In genomic region chr13:110254151-110254679, GRCh38 we compare ENCODE assay signal across 16 cellular contexts. TPM values are rescaled to one million over a fixed set of nuclear protein-coding genes. Genes with fewer than 3 reads are reported as not detected.
A peak's percentile ranks its signal among the peaks of the same experiment; 100 is the strongest.
DNase-seq lines count a peak whose midpoint lies in the region; ATAC-seq and TF ChIP-seq lines count a peak whose summit lies in the region.
"Had no signal": no experiment of that assay in that cellular context is flagged by ENCODE, and none has a peak within 500 bp of the region (broad histone marks: within the 10 kb centered on the region; RNA-seq: fewer than 3 reads in every experiment).

No MANE protein-coding gene starts in this region.

- no peaks in the 10 kb centered on the region for H3K4me1 Mint-ChIP-seq in glutamatergic neuron (ENCODE audit: low read depth, unreplicated experiment)
- H3K4me1 Mint-ChIP-seq: activated T-helper 17 cell treated with anti-CD3 and anti-CD28 coated beads, Interleukin-2, amount 50 U/mL, for 72 hours; T-helper 17 cell had no signal

- H3K4me1 ChIP-seq in cardiac muscle cell (ENCODE audit: low read depth) (no peaks in the 10 kb centered on the region), right atrium auricular region (peaks cover 0 to 55% of the 10 kb centered on the region in 2 donors), psoas muscle (no peaks in the 10 kb centered on the region)

- no peak overlapping the region for H3K27ac Mint-ChIP-seq in glutamatergic neuron (ENCODE audit: unreplicated experiment)
- H3K27ac Mint-ChIP-seq: activated T-helper 17 cell treated with anti-CD3 and anti-CD28 coated beads, Interleukin-2, amount 50 U/mL, for 72 hours; T-helper 17 cell had no signal

- H3K9me3 Mint-ChIP-seq in glutamatergic neuron (ENCODE audit: unreplicated experiment) = peaks cover 1% of the 10 kb centered on the region
- H3K9me3 Mint-ChIP-seq: activated T-helper 17 cell treated with anti-CD3 and anti-CD28 coated beads, Interleukin-2, amount 50 U/mL, for 72 hours; brain had no signal

- no peaks in the 10 kb centered on the region for H3K9me3 ChIP-seq in cardiac muscle cell (ENCODE audit: low read depth)
- H3K9me3 ChIP-seq in right atrium auricular region = no peaks in the 10 kb centered on the region
- no peaks in the 10 kb centered on the region for H3K9me3 ChIP-seq in psoas muscle
- H3K9me3 ChIP-seq: A549 had no signal

- no peak for ATAC-seq in left cardiac atrium
- peak in 1 of 4 donors; percentile 44 for ATAC-seq in psoas muscle
- no peak for ATAC-seq in HG02798 (IDR thresholded peaks at IDR 0.05; ENCODE audit: poor library complexity, unreplicated experiment)
- no peak for ATAC-seq in GM18868 (IDR thresholded peaks at IDR 0.05; ENCODE audit: unreplicated experiment)
- ATAC-seq: A549; activated T-helper 17 cell treated with anti-CD3 and anti-CD28 coated beads, Interleukin-2, amount 50 U/mL, for 72 hours; stimulated activated naive CD8-positive, alpha-beta T cell treated with anti-CD3 and anti-CD28 coated beads, Interleukin-15, amount 100 ng/mL, for 72 hours; T-helper 17 cell had no signal

- no peak for DNase-seq in cardiac muscle cell (ENCODE audit: low read depth in 1 of 2, low spot score in 1 of 2)
- no peak for DNase-seq in left cardiac atrium
- DNase-seq in right atrium auricular region (ENCODE audit: low spot score) = peak; percentile 57
- DNase-seq in psoas muscle = no peak
- DNase-seq in glutamatergic neuron = no peak
- DNase-seq in NCI-H187 treated with DMSO at 0.1 percent for 48 hours (lab: John Stamatoyannopoulos, UW) = no peak
- DNase-seq: activated CD4-positive, alpha-beta T cell treated with anti-CD3 and anti-CD28 coated beads, Interleukin-2, amount 50 U/mL, for 4 hours; NCI-H1092; NCI-H446; stimulated activated naive CD8-positive, alpha-beta T cell treated with anti-CD3 and anti-CD28 coated beads, Interleukin-15, amount 100 ng/mL, for 72 hours; T-helper 17 cell had no signal

- intact Hi-C loops in left cardiac atrium (cut with DNase I) (no loop called here), psoas muscle (cut with DNase I) (no loop called here)

- WGBS in psoas muscle, 3 donors = 42 to 58% (median 52%) methylated on average over 7 of the region's 7 CpGs

- H3K36me3 ChIP-seq in cardiac muscle cell (no peaks in the 10 kb centered on the region), right atrium auricular region (no peaks in the 10 kb centered on the region), psoas muscle (ENCODE audit: insufficient read depth in 1 of 2, low read depth in 1 of 2) (no peaks in the 10 kb centered on the region)

- no peak overlapping the region for H3K4me3 Mint-ChIP-seq in glutamatergic neuron (ENCODE audit: unreplicated experiment)
- H3K4me3 Mint-ChIP-seq: activated T-helper 17 cell treated with anti-CD3 and anti-CD28 coated beads, Interleukin-2, amount 50 U/mL, for 72 hours; brain; stimulated activated naive CD8-positive, alpha-beta T cell treated with anti-CD3 and anti-CD28 coated beads, Interleukin-15, amount 100 ng/mL, for 72 hours; T-helper 17 cell had no signal

- no peak for TF ChIP-seq CTCF in cardiac muscle cell (IDR thresholded peaks at IDR 0.05; ENCODE audit: low read depth, low read length)
- no peak for TF ChIP-seq CTCF in right atrium auricular region (IDR thresholded peaks at IDR 0.05)
- no peak for TF ChIP-seq CTCF in psoas muscle (IDR thresholded peaks at IDR 0.05)
- no peak for TF ChIP-seq CTCF in glutamatergic neuron (IDR thresholded peaks at IDR 0.05; ENCODE audit: partially characterized antibody, unreplicated experiment)

- H3K36me3 Mint-ChIP-seq in glutamatergic neuron (ENCODE audit: unreplicated experiment) = no peaks in the 10 kb centered on the region
- H3K36me3 Mint-ChIP-seq: brain had no signal

- H3K27me3 ChIP-seq in cardiac muscle cell (no peaks in the 10 kb centered on the region), right atrium auricular region (no peaks in the 10 kb centered on the region), psoas muscle (ENCODE audit: insufficient read depth in 3 of 3, low read length in 2 of 3) (peaks cover 0 to under 1% (median 0%) of the 10 kb centered on the region in 3 donors)

- H3K27me3 Mint-ChIP-seq in glutamatergic neuron (ENCODE audit: unreplicated experiment) = peaks cover 6% of the 10 kb centered on the region

- H3K4me3 ChIP-seq in cardiac muscle cell (no peak overlapping the region), right atrium auricular region (no peak overlapping the region), psoas muscle (no peak overlapping the region)
- H3K4me3 ChIP-seq: A549 had no signal

- H3K27ac ChIP-seq in cardiac muscle cell = peak overlapping the region; percentile 51
- peak overlapping the region; percentile 58 to 70 for H3K27ac ChIP-seq in right atrium auricular region
- peak overlapping the region; percentile 10 for H3K27ac ChIP-seq in psoas muscle
- H3K27ac ChIP-seq: A549 had no signal

RNA-seq across cellular contexts. Expression of gene COL4A1, which starts 52.7 kb away (rescaled TPM):
- total RNA-seq in cardiac muscle cell (107 and 171 TPM in 2 replicates), left cardiac atrium (100 to 1,000 TPM; 210 to 456 TPM), right atrium auricular region (100 to 1,000 TPM; 140 to 201 TPM), psoas muscle (100 to 1,000 TPM in 2 of 4 donors, 10 to 100 TPM in 2; 87.3 to 127 (median 110) TPM), glutamatergic neuron (ENCODE audit: unreplicated experiment) (14.6 TPM)
- polyA plus RNA-seq in cardiac muscle cell (73.9 and 95.2 TPM in 2 replicates), psoas muscle (100 to 1,000 TPM in 1 of 3 donors, 10 to 100 TPM in 2; 39.0 to 115 (median 60.2) TPM)
- total RNA-seq: activated T-helper 17 cell treated with anti-CD3 and anti-CD28 coated beads, Interleukin-2, amount 50 U/mL, for 72 hours had no signal

RNA-seq across cellular contexts. Expression of gene COL4A2, which starts 52.9 kb away (rescaled TPM):
- total RNA-seq in cardiac muscle cell = 285 and 516 TPM in 2 replicates
- polyA plus RNA-seq in cardiac muscle cell = 184 and 277 TPM in 2 replicates
- total RNA-seq in left cardiac atrium = 100 to 1,000 TPM; 176 to 384 TPM
- 100 to 1,000 TPM; 141 to 153 TPM for total RNA-seq in right atrium auricular region
- 10 to 100 TPM; 49.1 to 64.0 (median 59.9) TPM for total RNA-seq in psoas muscle
- polyA plus RNA-seq in psoas muscle = 10 to 100 TPM; 25.8 to 84.5 (median 37.9) TPM
- total RNA-seq in glutamatergic neuron (ENCODE audit: unreplicated experiment) = 60.9 TPM

Comparison
In these comparisons a context has a peak if more than half of its experiments do, and no peak if none do; other contexts are left out.
1. H3K27ac ChIP-seq: peak in every context shown above with its lines; median percentile 64 in right atrium auricular region; 51 in cardiac muscle cell; 10 in psoas muscle.